In genomic region chr19:43430142-43430710, GRCh38 we compare ENCODE assay signal across 1 cellular context.
TF ChIP-seq lines count a peak whose summit lies in the region.

No MANE protein-coding gene starts in this region.

TF ChIP-seq in H1, 55 proteins besides CTCF, POLR2A, EP300 and RAD21 (continued from another document):
- no peak for TF ChIP-seq SIX5 (IDR thresholded peaks at IDR 0.05; ENCODE audit: low read depth, low read length)
- no peak for TF ChIP-seq PHF8 (conservative IDR thresholded peaks at IDR 0.05; ENCODE audit: low read depth, low read length)
- TF ChIP-seq E2F6 (IDR thresholded peaks at IDR 0.05): no peak
- no peak for TF ChIP-seq KDM5A (IDR thresholded peaks at IDR 0.05; ENCODE audit: low read length)
- TF ChIP-seq POLR2AphosphoS5 (IDR thresholded peaks at IDR 0.05; ENCODE audit: low read depth, low read length): no peak
- TF ChIP-seq GTF2F1 (IDR thresholded peaks at IDR 0.05; ENCODE audit: borderline replicate concordance, low read depth, low read length): no peak
- TF ChIP-seq MAFK (IDR thresholded peaks at IDR 0.05; ENCODE audit: low read depth, low read length): no peak
- TF ChIP-seq FOSL1 (IDR thresholded peaks at IDR 0.05; ENCODE audit: insufficient read depth, low read depth, low read length): no peak
